ENCODE assay signal across 23 cellular contexts in genomic region chr3:100891827-100892226, GRCh38.
"Had no signal": no experiment of that assay in that cellular context is flagged by ENCODE, and none has a peak within 500 bp of the region (broad histone marks: within the 10 kb centered on the region; RNA-seq: fewer than 3 reads in every experiment).

No MANE protein-coding gene starts in this region.

- ATAC-seq: left cardiac atrium; naive thymus-derived CD4-positive, alpha-beta T cell; right cardiac atrium; stimulated activated naive CD8-positive, alpha-beta T cell treated with anti-CD3 and anti-CD28 coated beads, Interleukin-15, Interleukin-2, amounts not matched to agents 100 U/mL and 50 U/mL, for 24 hours had no signal

- H3K4me3 ChIP-seq: esophagus muscularis mucosa, testis, transverse colon, uterus had no signal

- DNase-seq: activated CD4-positive, alpha-beta T cell treated with anti-CD3 and anti-CD28 coated beads for 4 hours; activated CD4-positive, alpha-beta T cell treated with anti-CD3 and anti-CD28 coated beads, Interleukin-2, amount 50 U/mL, for 4 hours; activated naive CD4-positive, alpha-beta T cell; activated T-cell treated with anti-CD3 and anti-CD28 coated beads for 4 hours; activated T-cell treated with anti-CD3 and anti-CD28 coated beads, Interleukin-2, amount 50 U/mL, for 72 hours; dermis blood vessel endothelial cell; effector CD4-positive, alpha-beta T cell; glutamatergic neuron; left cardiac atrium; naive thymus-derived CD4-positive, alpha-beta T cell; occipital lobe; right cardiac atrium; stimulated activated CD4-positive, alpha-beta T cell treated with anti-CD3 and anti-CD28 coated beads, Interleukin-2, amount 100 ng/mL, for 48 hours; stimulated activated naive CD8-positive, alpha-beta T cell treated with anti-CD3 and anti-CD28 coated beads, Interleukin-15, Interleukin-2, amounts not matched to agents 100 U/mL and 50 U/mL, for 24 hours; testis; transverse colon; uterus had no signal

- H3K36me3 Mint-ChIP-seq: activated naive CD4-positive, alpha-beta T cell treated with anti-CD3 and anti-CD28 coated beads, Interleukin-2, amount 50 U/mL, for 72 hours; mesothelial cell of epicardium; naive thymus-derived CD4-positive, alpha-beta T cell had no signal

- H3K4me3 Mint-ChIP-seq: activated T-cell treated with anti-CD3 and anti-CD28 coated beads, Interleukin-2, amount 50 U/mL, for 72 hours; mesothelial cell of epicardium; naive thymus-derived CD4-positive, alpha-beta T cell; neural crest cell; T-helper 2 cell treated with Interferon-gamma antibody and Interleukin-4, amounts not matched to agents 5 μg/mL and 100 μg/mL, for 36 hours had no signal

- H3K9me3 ChIP-seq: esophagus muscularis mucosa, testis, transverse colon, uterus had no signal

- H3K27ac ChIP-seq: esophagus muscularis mucosa, testis, transverse colon, uterus, VCaP had no signal

- H3K27ac Mint-ChIP-seq: activated naive CD4-positive, alpha-beta T cell treated with anti-CD3 and anti-CD28 coated beads, Interleukin-2, amount 50 U/mL, for 72 hours; activated T-cell treated with anti-CD3 and anti-CD28 coated beads, Interleukin-2, amount 50 U/mL, for 72 hours; mesothelial cell of epicardium; naive thymus-derived CD4-positive, alpha-beta T cell; T-helper 2 cell treated with Interferon-gamma antibody and Interleukin-4, amounts not matched to agents 5 μg/mL and 100 μg/mL, for 36 hours had no signal

- H3K27me3 ChIP-seq: esophagus muscularis mucosa, testis, transverse colon, uterus had no signal

- H3K4me1 Mint-ChIP-seq: mesothelial cell of epicardium, neural crest cell had no signal

- H3K4me1 ChIP-seq: testis, transverse colon, uterus had no signal

- H3K9me3 Mint-ChIP-seq: activated naive CD4-positive, alpha-beta T cell treated with anti-CD3 and anti-CD28 coated beads, Interleukin-2, amount 50 U/mL, for 72 hours; activated T-cell treated with anti-CD3 and anti-CD28 coated beads, Interleukin-2, amount 50 U/mL, for 72 hours; mesothelial cell of epicardium; T-helper 2 cell treated with Interferon-gamma antibody and Interleukin-4, amounts not matched to agents 5 μg/mL and 100 μg/mL, for 36 hours had no signal

- H3K36me3 ChIP-seq: transverse colon, uterus had no signal
